In genomic region chr4:107253579-107254068, GRCh38 we compare ENCODE assay signal across 2 cellular contexts.
A peak's percentile ranks its signal among the peaks of the same experiment; 100 is the strongest.
TF ChIP-seq lines count a peak whose summit lies in the region.

No MANE protein-coding gene starts in this region.

TF ChIP-seq in SK-N-SH treated with all-trans-retinoic acid at 6 μM for 48 hours, 23 proteins besides CTCF, POLR2A, EP300 and RAD21 (continued from another document):
- TF ChIP-seq TSHZ2 (CRISPR knock-in tag; IDR thresholded peaks at IDR 0.05) (peak; percentile 36; the same call in 1 of the 2 replicates), POU6F1 (CRISPR knock-in tag; IDR thresholded peaks at IDR 0.05; ENCODE audit: borderline replicate concordance, low read depth) (no peak), SNAI2 (CRISPR knock-in tag; IDR thresholded peaks at IDR 0.05) (0 out of 2 replicates have a peak, but pooled peaks have one; percentile 26), ESRRG (CRISPR knock-in tag; IDR thresholded peaks at IDR 0.05) (peak; percentile 56; the same call in 1 of the 2 replicates), CSDC2 (CRISPR knock-in tag; IDR thresholded peaks at IDR 0.05) (no peak), BACH2 (CRISPR knock-in tag; IDR thresholded peaks at IDR 0.05; ENCODE audit: borderline replicate concordance) (no peak; the same call in 1 of the 2 replicates), CREB5 (CRISPR knock-in tag; IDR thresholded peaks at IDR 0.05; ENCODE audit: low read depth) (0 out of 2 replicates have a peak, but pooled peaks have one; percentile 47), PPARA (CRISPR knock-in tag; IDR thresholded peaks at IDR 0.05; ENCODE audit: borderline replicate concordance) (no peak), ZFP30 (CRISPR knock-in tag; IDR thresholded peaks at IDR 0.05) (no peak), ARNTL (CRISPR knock-in tag; IDR thresholded peaks at IDR 0.05; ENCODE audit: borderline replicate concordance, low read depth) (no peak), ZC3H10 (CRISPR knock-in tag; IDR thresholded peaks at IDR 0.05) (no peak), CSRNP3 (CRISPR knock-in tag; IDR thresholded peaks at IDR 0.05) (no peak), TCF4 (CRISPR knock-in tag; IDR thresholded peaks at IDR 0.05; ENCODE audit: borderline replicate concordance) (peak; percentile 76), ZNF565 (CRISPR knock-in tag; conservative IDR thresholded peaks at IDR 0.05; ENCODE audit: low read depth) (no peak), ISL1 (CRISPR knock-in tag; IDR thresholded peaks at IDR 0.05) (peak; percentile 92), ZNF70 (CRISPR knock-in tag; IDR thresholded peaks at IDR 0.05) (no peak)

TF ChIP-seq in GM23338, 12 proteins besides CTCF, POLR2A, EP300 and RAD21 (continued from another document):
- TF ChIP-seq ZNF462 (CRISPR knock-in tag; IDR thresholded peaks at IDR 0.05) (no peak), POLR2AphosphoS5 (IDR thresholded peaks at IDR 0.05; ENCODE audit: low read depth) (no peak), ZNF114 (CRISPR knock-in tag; IDR thresholded peaks at IDR 0.05) (no peak), ZNF331 (CRISPR knock-in tag; IDR thresholded peaks at IDR 0.05; ENCODE audit: low read depth) (no peak), CREB1 (CRISPR knock-in tag; IDR thresholded peaks at IDR 0.05; ENCODE audit: low read depth) (no peak), EZH2phosphoT487 (IDR thresholded peaks at IDR 0.05; ENCODE audit: unreplicated experiment) (no peak), REST (IDR thresholded peaks at IDR 0.05; ENCODE audit: unreplicated experiment) (no peak), STAT1 (IDR thresholded peaks at IDR 0.05; ENCODE audit: unreplicated experiment) (no peak), NANOG (IDR thresholded peaks at IDR 0.05; ENCODE audit: borderline replicate concordance) (no peak), EZH2 (IDR thresholded peaks at IDR 0.05; ENCODE audit: low read depth, unreplicated experiment) (no peak)
